ENCODE assay signal across 9 cellular contexts in genomic region chr22:46054878-46055158, GRCh38.
A peak's percentile ranks its signal among the peaks of the same experiment; 100 is the strongest.
DNase-seq lines count a peak whose midpoint lies in the region; ATAC-seq and TF ChIP-seq lines count a peak whose summit lies in the region.
"Had no signal": no experiment of that assay in that cellular context is flagged by ENCODE, and none has a peak within 500 bp of the region (broad histone marks: within the 10 kb centered on the region; RNA-seq: fewer than 3 reads in every experiment).

No MANE protein-coding gene starts in this region.

- no peak for TF ChIP-seq CTCF in DOHH2 (IDR thresholded peaks at IDR 0.05; ENCODE audit: low read depth, low read length, poor library complexity, severe bottlenecking)
- no peak for TF ChIP-seq CTCF in esophagus squamous epithelium (IDR thresholded peaks at IDR 0.05)
- no peak for TF ChIP-seq CTCF in sigmoid colon (IDR thresholded peaks at IDR 0.05)
- TF ChIP-seq CTCF in progenitor cell of endocrine pancreas (IDR thresholded peaks at IDR 0.05; ENCODE audit: unreplicated experiment) = no peak

- no peak overlapping the region for H3K27ac Mint-ChIP-seq in progenitor cell of endocrine pancreas

- no peak overlapping the region for H3K4me3 Mint-ChIP-seq in progenitor cell of endocrine pancreas (ENCODE audit: low read depth)

- H3K9me2 ChIP-seq in DOHH2 (replicated peaks; ENCODE audit: control insufficient read depth, low read length) = no peaks in the 10 kb centered on the region

- 11 to 15% methylated on average over 5 of the region's 5 CpGs for WGBS in esophagus squamous epithelium, 2 donors
- WGBS in sigmoid colon, 2 donors = 17 to 47% methylated on average over 5 of the region's 5 CpGs

- H3K4me3 ChIP-seq in DOHH2 (ENCODE audit: low read length) (peak overlapping the region; percentile 81), SJCRH30 (peak overlapping the region; percentile 78), esophagus squamous epithelium (peak overlapping the region; percentile 48 to 84 (median 62)), sigmoid colon (peak overlapping the region; percentile 79 to 86 (median 84))

- H3K4me1 Mint-ChIP-seq in progenitor cell of endocrine pancreas (ENCODE audit: low read depth) = peaks cover 3% of the 10 kb centered on the region

- no peak for ATAC-seq in GM21723 (IDR thresholded peaks at IDR 0.05; ENCODE audit: unreplicated experiment)

- H3K79me2 ChIP-seq in DOHH2 (ENCODE audit: control insufficient read depth, low read length) = peaks cover 34% of the 10 kb centered on the region

- peak overlapping the region; percentile 73 for H3K27ac ChIP-seq in DOHH2 (ENCODE audit: low read depth, low read length)
- H3K27ac ChIP-seq in SJCRH30 = no peak overlapping the region; the same call in 1 of the 2 replicates
- H3K27ac ChIP-seq in esophagus squamous epithelium = peak overlapping the region; percentile 97 to 100 (median 99)
- peak overlapping the region; percentile 94 to 100 (median 100) for H3K27ac ChIP-seq in sigmoid colon

- H3K36me3 ChIP-seq in DOHH2 (ENCODE audit: control insufficient read depth, low read length) (0 out of 2 replicates have a peak, but pooled peaks cover 3% of the 10 kb centered on the region), SJCRH30 (no peaks in the 10 kb centered on the region), esophagus squamous epithelium (peaks cover 0 to 5% (median 0%) of the 10 kb centered on the region in 3 donors), sigmoid colon (no peaks in the 10 kb centered on the region)

- H4K20me1 ChIP-seq in DOHH2 (ENCODE audit: control insufficient read depth, insufficient read depth, low read depth, low read length) = no peaks in the 10 kb centered on the region

- H3K27me3 Mint-ChIP-seq in progenitor cell of endocrine pancreas = peaks cover 83% of the 10 kb centered on the region

- TF ChIP-seq EP300 in sigmoid colon (IDR thresholded peaks at IDR 0.05) = no peak

- H3K27me3 ChIP-seq in DOHH2 (ENCODE audit: control insufficient read depth, low read length) = no peaks in the 10 kb centered on the region
- H3K27me3 ChIP-seq in SJCRH30 = no peaks in the 10 kb centered on the region
- H3K27me3 ChIP-seq in esophagus squamous epithelium = no peaks in the 10 kb centered on the region
- no peaks in the 10 kb centered on the region for H3K27me3 ChIP-seq in sigmoid colon

- peak overlapping the region; percentile 78 for H3K4me2 ChIP-seq in DOHH2 (ENCODE audit: low read length)

- TF ChIP-seq POLR2A in esophagus squamous epithelium (IDR thresholded peaks at IDR 0.05) (no peak), sigmoid colon (IDR thresholded peaks at IDR 0.05) (no peak)

- H3F3A ChIP-seq in DOHH2 (ENCODE audit: control insufficient read depth, insufficient read depth) = peaks cover 14% of the 10 kb centered on the region

- no peaks in the 10 kb centered on the region for H3K9me3 ChIP-seq in DOHH2 (ENCODE audit: control insufficient read depth, insufficient read depth, low read length)
- H3K9me3 ChIP-seq in SJCRH30 (replicated peaks) = no peaks in the 10 kb centered on the region
- H3K9me3 ChIP-seq in esophagus squamous epithelium = no peaks in the 10 kb centered on the region
- no peaks in the 10 kb centered on the region for H3K9me3 ChIP-seq in sigmoid colon

- H3K4me1 ChIP-seq in DOHH2 (ENCODE audit: control insufficient read depth, low read length) (peaks cover 63% of the 10 kb centered on the region), SJCRH30 (peaks cover 7% of the 10 kb centered on the region; the same call in 1 of the 2 replicates), esophagus squamous epithelium (peaks cover 78 to 97% (median 80%) of the 10 kb centered on the region in 3 donors), sigmoid colon (peaks cover 0 to 91% (median 88%) of the 10 kb centered on the region in 4 donors)

- H3K9me3 Mint-ChIP-seq in progenitor cell of endocrine pancreas (ENCODE audit: low read depth) = no peaks in the 10 kb centered on the region

- intact Hi-C loops in esophagus squamous epithelium (cut with DNase I) = no loop called here
- intact Hi-C loops in sigmoid colon (cut with DNase I) = loop anchor here (2.0 kb wide), 1 partner anchor 48 kb away; no protein-coding TSS in a partner anchor

- H3K36me3 Mint-ChIP-seq in progenitor cell of endocrine pancreas (ENCODE audit: insufficient read depth) = no peaks in the 10 kb centered on the region

- DNase-seq in SJCRH30 = no peak
- no peak for DNase-seq in esophagus squamous epithelium (lab: John Stamatoyannopoulos, UW)
- no peak for DNase-seq in sigmoid colon
- no peak for DNase-seq in RPMI8226
- DNase-seq in dedifferentiated amniotic fluid mesenchymal stem cell (ENCODE audit: extremely low spot score) = no peak
- no peak for DNase-seq in progenitor cell of endocrine pancreas (ENCODE audit: low spot score, unreplicated experiment)
- DNase-seq: NCI-H2081 treated with DMSO at 0.1 percent for 48 hours had no signal
